1 cellular context compared by ENCODE assay signal in the genomic region with DNA sequence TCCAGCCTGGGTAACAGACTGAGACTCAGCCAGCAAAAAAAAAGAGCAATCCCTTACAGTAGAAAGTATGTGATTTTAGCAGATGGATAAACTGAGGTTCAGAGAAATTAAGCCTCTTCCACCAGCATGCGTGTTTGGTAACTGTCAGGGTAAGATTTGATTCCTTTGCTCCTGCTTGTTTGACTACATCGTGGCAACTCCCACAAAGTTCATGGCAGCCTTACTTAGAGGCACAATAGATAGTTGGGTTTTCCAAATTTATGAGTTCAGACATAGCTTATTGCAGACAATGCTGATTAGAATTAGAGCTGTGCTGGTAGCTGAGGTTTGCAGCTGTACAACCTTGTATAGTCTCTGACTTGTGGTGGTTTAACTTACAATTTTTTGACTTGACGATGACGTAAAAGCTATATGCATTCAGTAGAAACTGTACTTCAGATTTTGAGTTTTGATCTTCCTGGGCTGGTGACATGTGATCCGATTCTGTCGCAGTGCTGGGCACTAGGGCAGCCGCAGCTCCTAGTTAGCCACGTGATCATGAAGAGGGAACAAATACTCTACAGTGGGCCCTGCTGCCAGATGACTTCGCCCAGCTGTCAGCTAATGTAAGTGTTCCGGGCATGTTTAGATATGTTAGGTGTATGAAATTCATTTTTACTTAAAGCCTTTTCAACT.
TF ChIP-seq lines count a peak whose summit lies in the region.

No MANE protein-coding gene starts in this region.

TF ChIP-seq in IMR-90, 13 proteins besides CTCF, POLR2A, EP300 and RAD21 (continued from another document):
- TF ChIP-seq ELK1 (IDR thresholded peaks at IDR 0.05; ENCODE audit: borderline replicate concordance, low read depth, low read length) = no peak
